In genomic region chr2:226652388-226652787, GRCh38 we compare ENCODE assay signal across 8 cellular contexts.
DNase-seq lines count a peak whose midpoint lies in the region; ATAC-seq and TF ChIP-seq lines count a peak whose summit lies in the region.

No MANE protein-coding gene starts in this region.

- TF ChIP-seq CTCF in mucosa of descending colon (IDR thresholded peaks at IDR 0.05) (no peak), GM13977 (IDR thresholded peaks at IDR 0.05; ENCODE audit: extremely low read depth, insufficient read depth, missing control alignments) (no peak), coronary artery (IDR thresholded peaks at IDR 0.05) (no peak)

- peaks cover 19% of the 10 kb centered on the region for H3K9me3 Mint-ChIP-seq in T-helper 1 cell treated with Interleukin-12 subunit alpha and Interleukin-12 subunit beta and Interleukin-4 antibody, amounts not matched to agents 30 μg/mL and 1 μg/mL, for 36 hours

- no peak for DNase-seq in mucosa of descending colon
- no peak for DNase-seq in GM13977 (ENCODE audit: low spot score)
- DNase-seq in coronary artery (ENCODE audit: low spot score), result no peak
- no peak for DNase-seq in islet precursor cell
- DNase-seq in DMS79 (lab: John Stamatoyannopoulos, UW), result no peak

- no peak overlapping the region for H3K27ac ChIP-seq in coronary artery

- H3K27me3 Mint-ChIP-seq in T-helper 1 cell treated with Interleukin-12 subunit alpha and Interleukin-12 subunit beta and Interleukin-4 antibody, amounts not matched to agents 30 μg/mL and 1 μg/mL, for 36 hours (ENCODE audit: low read depth), result no peaks in the 10 kb centered on the region

- peaks cover 61% of the 10 kb centered on the region for H3K4me1 Mint-ChIP-seq in T-helper 1 cell treated with Interleukin-12 subunit alpha and Interleukin-12 subunit beta and Interleukin-4 antibody, amounts not matched to agents 30 μg/mL and 1 μg/mL, for 36 hours (ENCODE audit: low read depth)

- intact Hi-C loops in mucosa of descending colon (cut with DNase I, micrococcal nuclease), result loop anchor here in 1 of 2 donors (10.0 kb wide), 1 partner anchor 142 kb away; the partner anchor contains the start of gene IRS1

- H3K9me3 ChIP-seq in mucosa of descending colon, result no peaks in the 10 kb centered on the region

- peak overlapping the region; percentile 38 for H3K4me3 Mint-ChIP-seq in T-helper 1 cell treated with Interleukin-12 subunit alpha and Interleukin-12 subunit beta and Interleukin-4 antibody, amounts not matched to agents 30 μg/mL and 1 μg/mL, for 36 hours

- peak overlapping the region; percentile 95 for H3K27ac Mint-ChIP-seq in T-helper 1 cell treated with Interleukin-12 subunit alpha and Interleukin-12 subunit beta and Interleukin-4 antibody, amounts not matched to agents 30 μg/mL and 1 μg/mL, for 36 hours

- peaks cover 17% of the 10 kb centered on the region for H3K36me3 Mint-ChIP-seq in T-helper 1 cell treated with Interleukin-12 subunit alpha and Interleukin-12 subunit beta and Interleukin-4 antibody, amounts not matched to agents 30 μg/mL and 1 μg/mL, for 36 hours (ENCODE audit: low read depth)

- ATAC-seq in GM18511 (IDR thresholded peaks at IDR 0.05; ENCODE audit: unreplicated experiment) (peak; percentile 65), HG03108 (IDR thresholded peaks at IDR 0.05; ENCODE audit: unreplicated experiment) (peak; percentile 52), mucosa of descending colon (peak; percentile 19)

- H3K36me3 ChIP-seq in mucosa of descending colon (ENCODE audit: low read depth), result no peaks in the 10 kb centered on the region

- in situ Hi-C loops in GM13977 (cut with MboI; ENCODE audit: low pct_unique_long_range_greater_than_20kb, low sequenced_read_pairs, unreplicated experiment), result no loop called here

- H3K4me3 ChIP-seq in mucosa of descending colon, result no peak overlapping the region
- no peak overlapping the region for H3K4me3 ChIP-seq in coronary artery

- peaks cover 11% of the 10 kb centered on the region for H3K4me1 ChIP-seq in mucosa of descending colon (ENCODE audit: low read depth)
